Comparison of ENCODE assay signal across 22 cellular contexts in the genomic region with DNA sequence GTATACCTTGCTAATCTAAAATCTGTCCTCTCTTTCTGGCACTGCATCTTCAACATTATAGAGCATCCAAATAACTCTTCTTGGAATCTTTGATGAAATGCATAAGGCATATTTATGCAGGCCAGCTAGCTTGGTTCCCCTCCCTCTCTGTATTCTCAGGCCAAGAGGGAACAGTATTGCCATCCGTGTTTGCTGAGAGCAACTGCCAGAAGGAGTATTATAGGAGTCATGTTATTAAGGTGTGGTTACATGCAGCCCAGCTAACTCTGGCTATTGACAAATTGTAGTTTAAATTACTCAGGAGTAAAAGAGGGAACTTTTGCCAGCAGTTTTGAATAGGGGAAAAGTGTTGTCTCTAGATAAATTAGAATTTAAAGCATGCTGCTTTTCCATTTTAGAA.
DNase-seq lines count a peak whose midpoint lies in the region; ATAC-seq and TF ChIP-seq lines count a peak whose summit lies in the region.
"Had no signal": no experiment of that assay in that cellular context is flagged by ENCODE, and none has a peak within 500 bp of the region (broad histone marks: within the 10 kb centered on the region; RNA-seq: fewer than 3 reads in every experiment).

No MANE protein-coding gene starts in this region.

- H3K27ac Mint-ChIP-seq in Calu3 (ENCODE audit: unreplicated experiment): no peak overlapping the region
- H3K27ac Mint-ChIP-seq: CD4-positive, alpha-beta T cell; CD8-positive, alpha-beta T cell had no signal

- H3K4me3 Mint-ChIP-seq in Calu3 (ENCODE audit: low read depth, unreplicated experiment): no peak overlapping the region
- H3K4me3 Mint-ChIP-seq: CD4-positive, alpha-beta T cell; CD8-positive, alpha-beta T cell had no signal

- H3K9me3 Mint-ChIP-seq in Calu3 (ENCODE audit: low read depth, unreplicated experiment): no peaks in the 10 kb centered on the region
- H3K9me3 Mint-ChIP-seq: CD4-positive, alpha-beta T cell had no signal

- intact Hi-C loops in mucosa of descending colon (cut with DNase I, micrococcal nuclease): no loop called here
- intact Hi-C loops in Calu3 (cut with micrococcal nuclease; ENCODE audit: unreplicated experiment): loop anchor here (10.0 kb wide), 1 partner anchor 310 kb away; no protein-coding TSS in a partner anchor

- no peaks in the 10 kb centered on the region for H3K9me3 ChIP-seq in mucosa of descending colon
- H3K9me3 ChIP-seq: BE2C, BLaER1, Caco-2 had no signal

- no peaks in the 10 kb centered on the region for H3K4me1 ChIP-seq in foreskin keratinocyte
- peaks cover 12% of the 10 kb centered on the region for H3K4me1 ChIP-seq in mucosa of descending colon (ENCODE audit: low read depth)
- H3K4me1 ChIP-seq: BE2C, BLaER1, Caco-2 had no signal

- peak; percentile 27 for ATAC-seq in foreskin keratinocyte
- ATAC-seq in mucosa of descending colon: peak; percentile 80
- ATAC-seq: CD8-positive, alpha-beta T cell; GM12878 had no signal

- H3K27me3 ChIP-seq in foreskin keratinocyte: no peaks in the 10 kb centered on the region
- H3K27me3 ChIP-seq: BE2C, BLaER1 had no signal

- no peaks in the 10 kb centered on the region for H3K36me3 ChIP-seq in mucosa of descending colon (ENCODE audit: low read depth)
- H3K36me3 ChIP-seq: BE2C, BLaER1 had no signal

- H3K4me1 Mint-ChIP-seq in Calu3 (ENCODE audit: low read depth, unreplicated experiment): peaks cover 9% of the 10 kb centered on the region

- no peak for TF ChIP-seq CTCF in foreskin keratinocyte (conservative IDR thresholded peaks at IDR 0.05)
- TF ChIP-seq CTCF in mucosa of descending colon (IDR thresholded peaks at IDR 0.05): no peak
- no peak for TF ChIP-seq CTCF in Calu3 (IDR thresholded peaks at IDR 0.05; ENCODE audit: unreplicated experiment)

- CTCF ChIA-PET in Calu3 (lab: Charles Lee): no interaction called here

- H3K27ac ChIP-seq in foreskin keratinocyte: no peak overlapping the region
- H3K27ac ChIP-seq: BLaER1, C4-2B had no signal

- H3K36me3 Mint-ChIP-seq in Calu3 (ENCODE audit: insufficient read depth, unreplicated experiment): no peaks in the 10 kb centered on the region
- H3K36me3 Mint-ChIP-seq: CD8-positive, alpha-beta T cell had no signal

- H3K4me3 ChIP-seq in mucosa of descending colon: no peak overlapping the region
- H3K4me3 ChIP-seq: BLaER1, GM12878 had no signal

- peak; percentile 36 for DNase-seq in NCI-H69 (lab: John Stamatoyannopoulos, UW)
- DNase-seq in foreskin keratinocyte: no peak
- DNase-seq in mucosa of descending colon: peak in 1 of 3 donors; percentile 9
- no peak for DNase-seq in C1 segment of cervical spinal cord (lab: John Stamatoyannopoulos, UW)
- no peak for DNase-seq in Calu3
- no peak for DNase-seq in HT-29 (ENCODE audit: low spot score)
- DNase-seq: 8988T; ACHN; BE2C; Caco-2; CD4-positive, alpha-beta T cell; CD8-positive, alpha-beta T cell; DMS 273 treated with DMSO at 0.1 percent for 48 hours; DMS153; DMS53; DMS79; DND-41; EL; GDM1 had no signal

- BruUV-seq in Calu3 (replicated peaks; lab: Mats Ljungman, UMichigan): no TSS peak

- no peaks in the 10 kb centered on the region for H3K27me3 Mint-ChIP-seq in Calu3 (ENCODE audit: unreplicated experiment)
- H3K27me3 Mint-ChIP-seq: CD4-positive, alpha-beta T cell had no signal
